ENCODE assay signal across 3 cellular contexts in genomic region chr19:576768-577438, GRCh38.
TF ChIP-seq lines count a peak whose summit lies in the region.

No MANE protein-coding gene starts in this region.

TF ChIP-seq in SK-N-SH, 30 proteins besides CTCF, POLR2A, EP300 and RAD21:
- TF ChIP-seq FOXJ3 (CRISPR knock-in tag; IDR thresholded peaks at IDR 0.05), result no peak
- TF ChIP-seq GABPA (IDR thresholded peaks at IDR 0.05; ENCODE audit: low read depth), result no peak
- TF ChIP-seq, protein P1, sequence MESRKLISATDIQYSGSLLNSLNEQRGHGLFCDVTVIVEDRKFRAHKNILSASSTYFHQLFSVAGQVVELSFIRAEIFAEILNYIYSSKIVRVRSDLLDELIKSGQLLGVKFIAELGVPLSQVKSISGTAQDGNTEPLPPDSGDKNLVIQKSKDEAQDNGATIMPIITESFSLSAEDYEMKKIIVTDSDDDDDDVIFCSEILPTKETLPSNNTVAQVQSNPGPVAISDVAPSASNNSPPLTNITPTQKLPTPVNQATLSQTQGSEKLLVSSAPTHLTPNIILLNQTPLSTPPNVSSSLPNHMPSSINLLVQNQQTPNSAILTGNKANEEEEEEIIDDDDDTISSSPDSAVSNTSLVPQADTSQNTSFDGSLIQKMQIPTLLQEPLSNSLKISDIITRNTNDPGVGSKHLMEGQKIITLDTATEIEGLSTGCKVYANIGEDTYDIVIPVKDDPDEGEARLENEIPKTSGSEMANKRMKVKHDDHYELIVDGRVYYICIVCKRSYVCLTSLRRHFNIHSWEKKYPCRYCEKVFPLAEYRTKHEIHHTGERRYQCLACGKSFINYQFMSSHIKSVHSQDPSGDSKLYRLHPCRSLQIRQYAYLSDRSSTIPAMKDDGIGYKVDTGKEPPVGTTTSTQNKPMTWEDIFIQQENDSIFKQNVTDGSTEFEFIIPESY (IDR thresholded peaks at IDR 0.05; ENCODE audit: borderline replicate concordance, low read depth), result no peak
- no peak for TF ChIP-seq SMC3 (IDR thresholded peaks at IDR 0.05; ENCODE audit: low read depth, low read length)
- TF ChIP-seq CHD2 (IDR thresholded peaks at IDR 0.05; ENCODE audit: low read length, partially characterized antibody), result no peak
- TF ChIP-seq POLR2AphosphoS5 (IDR thresholded peaks at IDR 0.05; ENCODE audit: low read depth, low read length), result no peak
- TF ChIP-seq FOSL2 (IDR thresholded peaks at IDR 0.05; ENCODE audit: borderline replicate concordance, low read depth), result no peak
- TF ChIP-seq ELF1 (IDR thresholded peaks at IDR 0.05), result no peak
- TF ChIP-seq EZH2phosphoT487 (IDR thresholded peaks at IDR 0.05; ENCODE audit: borderline replicate concordance, low read depth), result no peak
- TF ChIP-seq NFIC (IDR thresholded peaks at IDR 0.05; ENCODE audit: borderline replicate concordance), result no peak
- TF ChIP-seq RCOR1 (IDR thresholded peaks at IDR 0.05; ENCODE audit: low read length), result no peak
- TF ChIP-seq GATA2 (CRISPR knock-in tag; IDR thresholded peaks at IDR 0.05), result no peak
- no peak for TF ChIP-seq NRF1 (IDR thresholded peaks at IDR 0.05; ENCODE audit: low read depth, low read length)
- no peak for TF ChIP-seq TAF1 (IDR thresholded peaks at IDR 0.05; ENCODE audit: borderline replicate concordance, low read depth, low read length)
- no peak for TF ChIP-seq MXI1 (IDR thresholded peaks at IDR 0.05; ENCODE audit: low read depth, low read length)
- no peak for TF ChIP-seq SIN3A (IDR thresholded peaks at IDR 0.05; ENCODE audit: borderline replicate concordance, low read depth, low read length)
- no peak for TF ChIP-seq JUND (IDR thresholded peaks at IDR 0.05)

TF ChIP-seq in SK-N-SH treated with all-trans-retinoic acid at 6 μM for 48 hours, 23 proteins besides CTCF, POLR2A, EP300 and RAD21:
- TF ChIP-seq ISL1 (CRISPR knock-in tag; IDR thresholded peaks at IDR 0.05) (no peak), SNAI2 (CRISPR knock-in tag; IDR thresholded peaks at IDR 0.05) (no peak)

TF ChIP-seq in HEK293T, 16 proteins besides CTCF, POLR2A, EP300 and RAD21:
- TF ChIP-seq HDGF (IDR thresholded peaks at IDR 0.05; ENCODE audit: borderline replicate concordance), result no peak
- no peak for TF ChIP-seq TARDBP (IDR thresholded peaks at IDR 0.05)
- TF ChIP-seq ELF4 (IDR thresholded peaks at IDR 0.05), result no peak
- TF ChIP-seq NFRKB (IDR thresholded peaks at IDR 0.05), result no peak
- TF ChIP-seq SP1 (IDR thresholded peaks at IDR 0.05), result no peak
- no peak for TF ChIP-seq PKNOX1 (IDR thresholded peaks at IDR 0.05)
- TF ChIP-seq L3MBTL2 (conservative IDR thresholded peaks at IDR 0.05), result no peak
- no peak for TF ChIP-seq FOXM1 (IDR thresholded peaks at IDR 0.05; ENCODE audit: borderline replicate concordance)
- no peak for TF ChIP-seq FOXK2 (IDR thresholded peaks at IDR 0.05)
- TF ChIP-seq LEF1 (IDR thresholded peaks at IDR 0.05; ENCODE audit: borderline replicate concordance), result no peak
- no peak for TF ChIP-seq ARNT (IDR thresholded peaks at IDR 0.05)
- no peak for TF ChIP-seq ZNF384 (IDR thresholded peaks at IDR 0.05)
- no peak for TF ChIP-seq CTBP1 (IDR thresholded peaks at IDR 0.05; ENCODE audit: borderline replicate concordance)
- no peak for TF ChIP-seq BHLHE40 (IDR thresholded peaks at IDR 0.05; ENCODE audit: borderline replicate concordance)
- TF ChIP-seq FOXA1 (IDR thresholded peaks at IDR 0.05), result no peak
- no peak for TF ChIP-seq SUZ12 (IDR thresholded peaks at IDR 0.05)
